20 cellular contexts compared by ENCODE assay signal in the genomic region with DNA sequence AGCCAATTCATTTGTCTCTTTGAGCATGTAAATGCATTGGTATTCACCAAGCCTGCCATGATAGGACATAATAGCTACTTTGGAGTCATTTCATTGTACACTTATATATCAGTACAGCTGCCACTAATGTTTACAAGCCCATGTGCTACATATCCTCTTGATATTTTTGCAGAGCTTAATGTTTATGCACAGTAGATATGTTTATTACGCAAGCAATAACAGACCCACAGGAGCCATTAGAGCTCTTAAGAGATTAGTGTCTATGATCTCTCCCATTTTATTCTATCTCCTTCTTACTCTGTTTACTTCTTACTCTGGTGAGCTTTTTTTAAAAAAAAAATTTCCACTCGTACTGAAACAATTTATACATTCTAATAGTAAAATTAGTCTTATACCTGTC.
"Had no signal": no experiment of that assay in that cellular context is flagged by ENCODE, and none has a peak within 500 bp of the region (broad histone marks: within the 10 kb centered on the region; RNA-seq: fewer than 3 reads in every experiment).

No MANE protein-coding gene starts in this region.

- ATAC-seq: activated CD4-positive, alpha-beta T cell treated with anti-CD3 and anti-CD28 coated beads for 36 hours; activated naive CD4-positive, alpha-beta T cell treated with anti-CD3 and anti-CD28 coated beads, Interleukin-2, amount 50 U/mL, for 72 hours; effector memory CD8-positive, alpha-beta T cell; foreskin keratinocyte; left lung; mucosa of descending colon; pancreas; right lobe of liver; upper lobe of right lung; WTC11 had no signal

- H3K36me3 ChIP-seq: cardiac muscle cell, esophagus squamous epithelium, left lung, neutrophil, pancreas, right lobe of liver, upper lobe of right lung had no signal

- H3K27ac ChIP-seq: cardiac muscle cell, esophagus squamous epithelium, foreskin keratinocyte, left lung, neutrophil, pancreas, right lobe of liver, upper lobe of right lung had no signal

- H3K9me3 Mint-ChIP-seq: T-helper 2 cell treated with Interferon-gamma antibody and Interleukin-4, amounts not matched to agents 5 μg/mL and 100 μg/mL, for 36 hours had no signal

- H3K4me1 Mint-ChIP-seq: activated CD4-positive, alpha-beta T cell treated with anti-CD3 and anti-CD28 coated beads for 36 hours; WTC11 had no signal

- DNase-seq: activated CD4-positive, alpha-beta T cell treated with anti-CD3 and anti-CD28 coated beads for 36 hours; activated CD4-positive, alpha-beta T cell treated with anti-CD3 and anti-CD28 coated beads, Interleukin-2, amount 50 U/mL, for 48 hours; activated gamma-delta T cell treated with Interleukin-2 at 50 U/mL for 16 hours; amniotic stem cell; effector memory CD8-positive, alpha-beta T cell; esophagus squamous epithelium; foreskin keratinocyte; glutamatergic neuron; left lung; mucosa of descending colon; naive B cell; pancreas; right lobe of liver; stimulated activated naive CD4-positive, alpha-beta T cell; upper lobe of right lung had no signal

- H3K27me3 ChIP-seq: cardiac muscle cell, esophagus squamous epithelium, foreskin keratinocyte, left lung, neutrophil, pancreas, right lobe of liver, upper lobe of right lung had no signal

- H3K27ac Mint-ChIP-seq: activated CD4-positive, alpha-beta T cell treated with anti-CD3 and anti-CD28 coated beads for 36 hours; activated naive CD4-positive, alpha-beta T cell treated with anti-CD3 and anti-CD28 coated beads, Interleukin-2, amount 50 U/mL, for 72 hours; effector memory CD8-positive, alpha-beta T cell; naive B cell; T-helper 2 cell treated with Interferon-gamma antibody and Interleukin-4, amounts not matched to agents 5 μg/mL and 100 μg/mL, for 36 hours; WTC11 had no signal

- H3K36me3 Mint-ChIP-seq: activated naive CD4-positive, alpha-beta T cell treated with anti-CD3 and anti-CD28 coated beads, Interleukin-2, amount 50 U/mL, for 72 hours; naive B cell; WTC11 had no signal

- H3K4me3 ChIP-seq: cardiac muscle cell, esophagus squamous epithelium, left lung, mucosa of descending colon, pancreas, right lobe of liver, upper lobe of right lung had no signal

- H3K4me1 ChIP-seq: esophagus squamous epithelium, foreskin keratinocyte, left lung, pancreas, right lobe of liver, upper lobe of right lung had no signal

- H3K27me3 Mint-ChIP-seq: activated CD4-positive, alpha-beta T cell treated with anti-CD3 and anti-CD28 coated beads for 36 hours; effector memory CD8-positive, alpha-beta T cell; naive B cell had no signal

- H3K9me3 ChIP-seq: esophagus squamous epithelium, left lung, mucosa of descending colon, neutrophil, pancreas, right lobe of liver, upper lobe of right lung had no signal

- H3K4me3 Mint-ChIP-seq: activated CD4-positive, alpha-beta T cell treated with anti-CD3 and anti-CD28 coated beads for 36 hours; effector memory CD8-positive, alpha-beta T cell; naive B cell; T-helper 2 cell treated with Interferon-gamma antibody and Interleukin-4, amounts not matched to agents 5 μg/mL and 100 μg/mL, for 36 hours; WTC11 had no signal
